ENCODE assay signal across 18 cellular contexts in the genomic region with DNA sequence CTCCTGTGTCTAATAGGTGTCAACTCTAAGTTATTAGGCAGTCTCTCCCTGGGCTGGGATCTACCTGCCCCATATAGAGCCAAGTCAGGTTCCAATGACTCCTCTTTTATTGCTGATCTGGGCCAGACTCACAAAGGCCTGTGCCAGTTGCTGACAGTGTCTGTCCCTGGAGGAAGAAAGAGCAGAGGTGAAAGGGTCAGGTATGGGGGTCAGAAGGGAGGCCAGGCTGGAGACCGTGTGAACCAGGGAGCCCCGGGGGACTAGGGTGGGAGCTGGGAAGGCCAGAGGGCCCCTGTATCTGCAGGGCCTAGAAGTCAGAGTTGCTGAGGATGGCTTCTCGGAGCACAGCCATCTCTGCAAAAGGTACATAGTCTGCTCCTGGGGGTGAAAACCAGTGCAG. TPM values are rescaled to one million over a fixed set of nuclear protein-coding genes. Genes with fewer than 3 reads are reported as not detected.
DNase-seq lines count a peak whose midpoint lies in the region; ATAC-seq and TF ChIP-seq lines count a peak whose summit lies in the region.
"Had no signal": no experiment of that assay in that cellular context is flagged by ENCODE, and none has a peak within 500 bp of the region (broad histone marks: within the 10 kb centered on the region; RNA-seq: fewer than 3 reads in every experiment).

No MANE protein-coding gene starts in this region.

- peak overlapping the region; percentile 19 for H3K23ac ChIP-seq in neuronal stem cell (ENCODE audit: low read depth, low read length, poor library complexity)

- no peaks in the 10 kb centered on the region for H3K27me3 ChIP-seq in neuronal stem cell (ENCODE audit: control insufficient read depth in 3 of 3, insufficient read depth in 3 of 3, low read depth in 1 of 3, low read length in 3 of 3)
- H3K27me3 ChIP-seq in ascending aorta: no peaks in the 10 kb centered on the region
- H3K27me3 ChIP-seq in CD8-positive, alpha-beta T cell (ENCODE audit: insufficient read depth, low read length): no peaks in the 10 kb centered on the region

- DNase-seq in mesenteric fat pad (ENCODE audit: low spot score): peak; percentile 51
- DNase-seq in neuronal stem cell (ENCODE audit: low spot score): no peak
- DNase-seq in type B pancreatic cell (ENCODE audit: extremely low spot score, unreplicated experiment): no peak
- no peak for DNase-seq in ascending aorta (ENCODE audit: low spot score in 2 of 2)
- DNase-seq in CD8-positive, alpha-beta T cell: no peak
- DNase-seq in NCI-H2171 treated with DMSO at 0.1 percent for 48 hours (lab: John Stamatoyannopoulos, UW): no peak
- DNase-seq: C1 segment of cervical spinal cord; Caco-2; CD4-positive, alpha-beta memory T cell; DMS153; DND-41; H9 had no signal

- H3K36me3 ChIP-seq in neuronal stem cell (replicated peaks in 1 of 2; ENCODE audit: control insufficient read depth in 2 of 2, insufficient read depth in 2 of 2, low read length in 2 of 2) (no peaks in the 10 kb centered on the region), ascending aorta (no peaks in the 10 kb centered on the region)
- H3K36me3 ChIP-seq in CD8-positive, alpha-beta T cell (ENCODE audit: insufficient read depth, low read length): no peaks in the 10 kb centered on the region

- no peak overlapping the region for H4K91ac ChIP-seq in neuronal stem cell (ENCODE audit: low read depth, low read length, poor library complexity)

- H3K18ac ChIP-seq in neuronal stem cell (ENCODE audit: low read length): no peak overlapping the region

- no CpG with 5 or more reads among the region's 3 CpGs for WGBS in neuronal stem cell (ENCODE audit: extremely low coverage in 2 of 2, insufficient read length in 2 of 2, insufficient replicate concordance in 1 of 2), 2 donors

- H3K36me3 Mint-ChIP-seq in type B pancreatic cell: no peaks in the 10 kb centered on the region
- peaks cover 6% of the 10 kb centered on the region for H3K36me3 Mint-ChIP-seq in CD8-positive, alpha-beta T cell

- CTCF ChIA-PET in CD8-positive, alpha-beta T cell (lab: Charles Lee): no interaction called here

- H2BK15ac ChIP-seq in neuronal stem cell (ENCODE audit: low read length): peak overlapping the region; percentile 62

- no peaks in the 10 kb centered on the region for H3K9me3 ChIP-seq in neuronal stem cell (replicated peaks in 1 of 2; ENCODE audit: control insufficient read depth in 2 of 2, insufficient read depth in 1 of 2, low read depth in 1 of 2, low read length in 2 of 2)
- H3K9me3 ChIP-seq in ascending aorta: no peaks in the 10 kb centered on the region
- H3K9me3 ChIP-seq in CD8-positive, alpha-beta T cell (ENCODE audit: low read length): no peaks in the 10 kb centered on the region
- H3K9me3 ChIP-seq: Caco-2 had no signal

- peaks cover 3% of the 10 kb centered on the region for H3K9me3 Mint-ChIP-seq in type B pancreatic cell
- H3K9me3 Mint-ChIP-seq in CD8-positive, alpha-beta T cell: no peaks in the 10 kb centered on the region
- H3K9me3 Mint-ChIP-seq: H9 had no signal

- H3K4me1 ChIP-seq in neuronal stem cell (ENCODE audit: control insufficient read depth in 2 of 2, insufficient read depth in 1 of 2, low read depth in 1 of 2, low read length in 2 of 2) (peaks cover 6% of the 10 kb centered on the region in 2 donors), ascending aorta (peaks cover 6 to 9% of the 10 kb centered on the region in 2 donors)
- H3K4me1 ChIP-seq in CD8-positive, alpha-beta T cell (ENCODE audit: insufficient read depth, low read length): peaks cover 12% of the 10 kb centered on the region

- no peak overlapping the region for H4K8ac ChIP-seq in neuronal stem cell (ENCODE audit: low read depth, low read length)

- intact Hi-C loops in ascending aorta (cut with DNase I): loop anchor here (10.0 kb wide), 1 partner anchor 216 kb away; a partner anchor contains a TSS
- intact Hi-C loops in CD8-positive, alpha-beta T cell (cut with DNase I, micrococcal nuclease): loop anchor here (10.0 kb wide), 5 partner anchors 376 to 1294 kb away; a partner anchor contains a TSS

- H3K4me3 ChIP-seq in neuronal stem cell (ENCODE audit: low read length in 2 of 2) (no peak overlapping the region), ascending aorta (no peak overlapping the region)
- no peak overlapping the region for H3K4me3 ChIP-seq in CD8-positive, alpha-beta T cell (ENCODE audit: low read depth, low read length)
- H3K4me3 ChIP-seq: GM23338 had no signal

- H3K79me1 ChIP-seq in neuronal stem cell (ENCODE audit: low read depth, low read length): no peaks in the 10 kb centered on the region

- POLR2A ChIA-PET in CD8-positive, alpha-beta T cell (lab: Charles Lee): no interaction called here

- ATAC-seq in CD8-positive, alpha-beta T cell: no peak
- ATAC-seq: GM23338, HCT116 had no signal

- peaks cover 17% of the 10 kb centered on the region for H3K4me1 Mint-ChIP-seq in type B pancreatic cell (ENCODE audit: unreplicated experiment)
- peaks cover 16% of the 10 kb centered on the region for H3K4me1 Mint-ChIP-seq in CD8-positive, alpha-beta T cell (ENCODE audit: low read depth)

- TF ChIP-seq CTCF in type B pancreatic cell (conservative IDR thresholded peaks at IDR 0.05) (no peak), ascending aorta (IDR thresholded peaks at IDR 0.05) (no peak)
- TF ChIP-seq CTCF in CD8-positive, alpha-beta T cell (IDR thresholded peaks at IDR 0.05): no peak

- H3K27ac ChIP-seq in neuronal stem cell (replicated peaks; ENCODE audit: low read length) (no peak overlapping the region), ascending aorta (no peak overlapping the region)
- H3K27ac ChIP-seq in CD8-positive, alpha-beta T cell (ENCODE audit: low read depth, low read length): no peak overlapping the region

- no peak overlapping the region for H2BK120ac ChIP-seq in neuronal stem cell (ENCODE audit: low read depth, low read length)

- H3K4me3 Mint-ChIP-seq in type B pancreatic cell: peak overlapping the region; percentile 11
- H3K4me3 Mint-ChIP-seq in CD8-positive, alpha-beta T cell: no peak overlapping the region
- H3K4me3 Mint-ChIP-seq: GM23338, H9 had no signal

- no peak overlapping the region for H3K4me2 ChIP-seq in neuronal stem cell (ENCODE audit: insufficient read depth, low read length, poor library complexity, severe bottlenecking)
- H3K4me2 ChIP-seq: GM23338 had no signal

- no peaks in the 10 kb centered on the region for H3K27me3 Mint-ChIP-seq in type B pancreatic cell
- no peaks in the 10 kb centered on the region for H3K27me3 Mint-ChIP-seq in CD8-positive, alpha-beta T cell (ENCODE audit: low read depth)
- H3K27me3 Mint-ChIP-seq: CD4-positive, alpha-beta memory T cell had no signal

- H3K9ac ChIP-seq in neuronal stem cell (ENCODE audit: low read depth, low read length, poor library complexity): peak overlapping the region; percentile 7

- H2BK5ac ChIP-seq in neuronal stem cell (ENCODE audit: low read length): no peak overlapping the region

- H2AK5ac ChIP-seq in neuronal stem cell (ENCODE audit: low read depth, low read length): peak overlapping the region; percentile 46

- no peak overlapping the region for H2BK12ac ChIP-seq in neuronal stem cell (ENCODE audit: low read length)

- peak overlapping the region; percentile 14 for H3K27ac Mint-ChIP-seq in type B pancreatic cell
- no peak overlapping the region for H3K27ac Mint-ChIP-seq in CD8-positive, alpha-beta T cell
- H3K27ac Mint-ChIP-seq: GM23338, H9 had no signal

- H3K14ac ChIP-seq in neuronal stem cell (ENCODE audit: low read length): no peak overlapping the region

- H2AFZ ChIP-seq in neuronal stem cell (ENCODE audit: low read length): no peak overlapping the region
- H2AFZ ChIP-seq: GM23338 had no signal

- H3K4ac ChIP-seq in neuronal stem cell (ENCODE audit: low read length): no peak overlapping the region

RNA-seq across cellular contexts. Expression of a gene that starts 3.5 kb away (rescaled TPM):
- total RNA-seq in mesenteric fat pad: 42.7 TPM
- 56.0 TPM for polyA plus RNA-seq in neuronal stem cell (2013, experiment 1 of 2)
- polyA plus RNA-seq in neuronal stem cell (2013, experiment 2 of 2): 59.2 TPM
- 41.7 and 51.1 TPM in 2 replicates for total RNA-seq in type B pancreatic cell (ENCODE audit: low replicate concordance)
- 21.6 TPM for total RNA-seq in ascending aorta
- total RNA-seq in CD8-positive, alpha-beta T cell: 10 to 100 TPM in 1 of 2 experiments, 1 to 10 TPM in 1; 10.0 to 13.6 TPM

RNA-seq across cellular contexts. Expression of a gene that starts 6.3 kb away (rescaled TPM):
- 0.61 TPM for total RNA-seq in mesenteric fat pad
- 0.64 TPM for polyA plus RNA-seq in neuronal stem cell (2013, experiment 1 of 2)
- 0.57 TPM for polyA plus RNA-seq in neuronal stem cell (2013, experiment 2 of 2)
- 0.71 and 14.2 TPM in 2 replicates for total RNA-seq in type B pancreatic cell (ENCODE audit: low replicate concordance)
- total RNA-seq in ascending aorta: not detected
- total RNA-seq in CD8-positive, alpha-beta T cell: under 1 TPM; 0.78 to 0.92 TPM

RNA-seq across cellular contexts. Expression of a gene that starts 10.2 kb away (rescaled TPM):
- total RNA-seq in mesenteric fat pad (not detected), type B pancreatic cell (ENCODE audit: low replicate concordance) (1.1 TPM in 1 of 2 replicates, not detected in the other), ascending aorta (not detected)
- 0.13 TPM for polyA plus RNA-seq in neuronal stem cell (2013, experiment 1 of 2)
- 0.10 TPM for polyA plus RNA-seq in neuronal stem cell (2013, experiment 2 of 2)
- not detected for total RNA-seq in CD8-positive, alpha-beta T cell
- total RNA-seq: A172; A673; Caco-2; CD4-positive, alpha-beta memory T cell; GM23338; H4; H9 had no signal
- polyA plus RNA-seq: BJ; CD4-positive, alpha-beta memory T cell had no signal

RNA-seq across cellular contexts. Expression of a gene that starts 10.7 kb away (rescaled TPM):
- total RNA-seq in mesenteric fat pad (6.7 TPM), type B pancreatic cell (ENCODE audit: low replicate concordance) (13.8 and 27.2 TPM in 2 replicates), ascending aorta (37.3 TPM)
- 32.8 TPM for polyA plus RNA-seq in neuronal stem cell (2013, experiment 1 of 2)
- polyA plus RNA-seq in neuronal stem cell (2013, experiment 2 of 2): 35.8 TPM
- total RNA-seq in CD8-positive, alpha-beta T cell: 1 to 10 TPM; 6.4 to 7.2 TPM

RNA-seq across cellular contexts. Expression of a gene that starts 26.9 kb away (rescaled TPM):
- total RNA-seq in mesenteric fat pad (23.2 TPM), type B pancreatic cell (ENCODE audit: low replicate concordance) (4.2 and 23.3 TPM in 2 replicates), ascending aorta (7.3 TPM)
- 15.9 TPM for polyA plus RNA-seq in neuronal stem cell (2013, experiment 1 of 2)
- 15.3 TPM for polyA plus RNA-seq in neuronal stem cell (2013, experiment 2 of 2)
- 1 to 10 TPM; 2.0 to 2.9 TPM for total RNA-seq in CD8-positive, alpha-beta T cell
